In the genomic region with DNA sequence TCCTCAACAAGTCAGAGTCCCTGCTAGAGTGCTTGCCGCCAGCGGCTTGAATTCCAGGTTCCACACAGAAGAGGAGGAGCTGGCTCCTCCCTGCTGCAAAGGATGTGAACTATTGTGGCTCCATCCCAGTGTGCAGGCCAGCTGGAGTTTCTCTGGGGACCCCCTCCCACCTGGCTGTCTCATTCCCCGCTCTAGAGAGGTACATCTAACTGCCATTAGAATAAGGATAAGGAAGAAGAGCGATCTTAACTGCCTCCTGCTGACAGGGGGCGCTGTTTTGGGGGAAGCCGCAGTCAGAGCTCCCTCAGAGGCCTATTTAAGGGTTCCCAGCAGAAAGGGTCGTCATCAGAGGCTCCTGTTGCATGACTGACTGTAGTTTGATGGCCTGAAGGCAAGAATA, we compare ENCODE assay signal across 10 cellular contexts. TPM values are rescaled to one million over a fixed set of nuclear protein-coding genes. Genes with fewer than 3 reads are reported as not detected.
DNase-seq lines count a peak whose midpoint lies in the region; ATAC-seq and TF ChIP-seq lines count a peak whose summit lies in the region.
"Had no signal": no experiment of that assay in that cellular context is flagged by ENCODE, and none has a peak within 500 bp of the region (broad histone marks: within the 10 kb centered on the region; RNA-seq: fewer than 3 reads in every experiment).

No MANE protein-coding gene starts in this region.

- no peaks in the 10 kb centered on the region for H3K9me3 Mint-ChIP-seq in Calu3 (ENCODE audit: low read depth, unreplicated experiment)
- peaks cover 0 to 1% of the 10 kb centered on the region in 2 donors for H3K9me3 Mint-ChIP-seq in activated T-cell treated with anti-CD3 and anti-CD28 coated beads, Interleukin-2, amount 50 U/mL, for 72 hours

- no peak for ATAC-seq in activated T-cell treated with anti-CD3 and anti-CD28 coated beads, Interleukin-2, amount 50 U/mL, for 72 hours (replicated peaks in 1 of 2)
- ATAC-seq in lower lobe of right lung (no peak), HG02885 (IDR thresholded peaks at IDR 0.05; ENCODE audit: poor library complexity, unreplicated experiment) (no peak)
- ATAC-seq: naive thymus-derived CD4-positive, alpha-beta T cell had no signal

- no peak overlapping the region for H3K4me3 Mint-ChIP-seq in Calu3 (ENCODE audit: low read depth, unreplicated experiment)
- peak overlapping the region in 1 of 2 donors; percentile 14 for H3K4me3 Mint-ChIP-seq in activated T-cell treated with anti-CD3 and anti-CD28 coated beads, Interleukin-2, amount 50 U/mL, for 72 hours

- intact Hi-C loops in Calu3 (cut with micrococcal nuclease; ENCODE audit: unreplicated experiment) = no loop called here
- intact Hi-C loops in lower lobe of right lung (cut with DNase I) = no loop called here

- CTCF ChIA-PET in Calu3 (lab: Charles Lee) = no interaction called here

- DNase-seq in Calu3 = peak; percentile 17
- DNase-seq in HFF-Myc (ENCODE audit: extremely low read depth, low read depth) = no peak
- DNase-seq in activated T-cell treated with anti-CD3 and anti-CD28 coated beads, Interleukin-2, amount 50 U/mL, for 72 hours = peak; percentile 26 to 51
- no peak for DNase-seq in lower lobe of right lung
- DNase-seq in amniotic stem cell (lab: John Stamatoyannopoulos, UW) = no peak
- DNase-seq in cortex of kidney (lab: John Stamatoyannopoulos, UW) = no peak
- no peak for DNase-seq in COR-L47 (lab: John Stamatoyannopoulos, UW)
- DNase-seq: naive thymus-derived CD4-positive, alpha-beta T cell; NCI-H2107 had no signal

- H3K4me3 ChIP-seq in HFF-Myc (replicated peaks; ENCODE audit: low read depth, low read length) = no peak overlapping the region
- H3K4me3 ChIP-seq in lower lobe of right lung = no peak overlapping the region

- no peaks in the 10 kb centered on the region for H3K4me1 Mint-ChIP-seq in Calu3 (ENCODE audit: low read depth, unreplicated experiment)
- H3K4me1 Mint-ChIP-seq in activated T-cell treated with anti-CD3 and anti-CD28 coated beads, Interleukin-2, amount 50 U/mL, for 72 hours (ENCODE audit: low read depth) = peaks cover 16% of the 10 kb centered on the region

- no peaks in the 10 kb centered on the region for H3K9me3 ChIP-seq in lower lobe of right lung

- TF ChIP-seq CTCF in Calu3 (IDR thresholded peaks at IDR 0.05; ENCODE audit: unreplicated experiment) (no peak), HFF-Myc (IDR thresholded peaks at IDR 0.05; ENCODE audit: low read depth, low read length, missing control alignments) (peak; percentile 60), lower lobe of right lung (IDR thresholded peaks at IDR 0.05) (peak; percentile 11)

- no peaks in the 10 kb centered on the region for H3K27me3 Mint-ChIP-seq in Calu3 (ENCODE audit: unreplicated experiment)
- H3K27me3 Mint-ChIP-seq in activated T-cell treated with anti-CD3 and anti-CD28 coated beads, Interleukin-2, amount 50 U/mL, for 72 hours (ENCODE audit: low read depth) = peaks cover 38% of the 10 kb centered on the region

- no TSS peak for BruUV-seq in Calu3 (replicated peaks; lab: Mats Ljungman, UMichigan)

- no peaks in the 10 kb centered on the region for H3K27me3 ChIP-seq in lower lobe of right lung (ENCODE audit: low read depth)

- no peak overlapping the region for H3K27ac Mint-ChIP-seq in Calu3 (ENCODE audit: unreplicated experiment)
- H3K27ac Mint-ChIP-seq in activated T-cell treated with anti-CD3 and anti-CD28 coated beads, Interleukin-2, amount 50 U/mL, for 72 hours = no peak overlapping the region
- H3K27ac Mint-ChIP-seq: naive thymus-derived CD4-positive, alpha-beta T cell had no signal

- no peaks in the 10 kb centered on the region for H3K36me3 ChIP-seq in lower lobe of right lung

- no peaks in the 10 kb centered on the region for H3K36me3 Mint-ChIP-seq in Calu3 (ENCODE audit: insufficient read depth, unreplicated experiment)
- H3K36me3 Mint-ChIP-seq in activated T-cell treated with anti-CD3 and anti-CD28 coated beads, Interleukin-2, amount 50 U/mL, for 72 hours (ENCODE audit: insufficient read depth in 2 of 2) = peaks cover 0 to 3% of the 10 kb centered on the region in 2 donors

- no peaks in the 10 kb centered on the region for H3K4me1 ChIP-seq in lower lobe of right lung

- no peak overlapping the region for H3K27ac ChIP-seq in lower lobe of right lung

RNA-seq across cellular contexts. Expression of a gene that starts 40.8 kb away (rescaled TPM):
- total RNA-seq in Calu3 (2022) = 0.17 and 0.33 TPM in 2 replicates
- not detected for total RNA-seq in activated T-cell treated with anti-CD3 and anti-CD28 coated beads, Interleukin-2, amount 50 U/mL, for 72 hours
- 0.06 TPM for total RNA-seq in lower lobe of right lung
- total RNA-seq: naive thymus-derived CD4-positive, alpha-beta T cell had no signal

Comparison
In these comparisons a context has a peak if more than half of its experiments do, and no peak if none do; other contexts are left out.
1. DNase-seq: peak in Calu3 (single experiment) and activated T-cell treated with anti-CD3 and anti-CD28 coated beads, Interleukin-2, amount 50 U/mL, for 72 hours (2 of 2); none in HFF-Myc (single experiment), lower lobe of right lung (single experiment), amniotic stem cell (single experiment), cortex of kidney (single experiment) and COR-L47 (single experiment).